In the genomic region with DNA sequence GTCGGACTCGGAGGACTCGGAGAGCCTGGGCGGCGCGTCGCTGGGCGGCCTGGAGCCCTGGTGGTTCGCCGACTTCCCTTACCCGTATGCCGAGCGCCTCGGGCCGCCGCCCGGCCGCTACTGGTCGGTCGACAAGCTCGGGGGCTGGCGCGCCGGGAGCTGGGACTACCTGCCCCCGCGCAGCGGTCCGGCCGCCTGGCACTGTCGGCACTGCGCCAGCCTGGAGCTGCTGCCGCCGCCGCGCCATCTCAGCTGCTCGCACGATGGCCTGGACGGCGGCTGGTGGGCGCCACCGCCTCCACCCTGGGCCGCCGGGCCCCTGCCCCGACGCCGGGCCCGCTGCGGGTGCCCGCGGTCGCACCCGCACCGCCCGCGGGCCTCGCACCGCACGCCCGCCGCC, we compare ENCODE assay signal across 11 cellular contexts. TPM values are rescaled to one million over a fixed set of nuclear protein-coding genes. Genes with fewer than 3 reads are reported as not detected.
DNase-seq lines count a peak whose midpoint lies in the region; ATAC-seq and TF ChIP-seq lines count a peak whose summit lies in the region.
"Had no signal": no experiment of that assay in that cellular context is flagged by ENCODE, and none has a peak within 500 bp of the region (broad histone marks: within the 10 kb centered on the region; RNA-seq: fewer than 3 reads in every experiment).

No MANE protein-coding gene starts in this region.

- H2AFZ ChIP-seq in H9 (ENCODE audit: low read length) = no peak overlapping the region

- H3K14ac ChIP-seq in H9 (ENCODE audit: insufficient read depth, low read length) = no peak overlapping the region

- H3K36me3 ChIP-seq in HUES64 (ENCODE audit: insufficient read depth, low read length) (peaks cover 15% of the 10 kb centered on the region), suprapubic skin (peaks cover 8% of the 10 kb centered on the region)

- TF ChIP-seq CTCF in activated CD8-positive, alpha-beta T cell treated with anti-CD3 and anti-CD28 coated beads for 36 hours (IDR thresholded peaks at IDR 0.05) = no peak
- TF ChIP-seq CTCF in epithelial cell of proximal tubule (conservative IDR thresholded peaks at IDR 0.05; ENCODE audit: low read depth, low read length) (no peak), suprapubic skin (IDR thresholded peaks at IDR 0.05) (no peak), H9 (conservative IDR thresholded peaks at IDR 0.05) (no peak)

- no peak overlapping the region for H4K91ac ChIP-seq in H9 (ENCODE audit: insufficient read length, low read depth, low read length)

- CTCF ChIA-PET in activated CD8-positive, alpha-beta T cell treated with anti-CD3 and anti-CD28 coated beads for 36 hours (lab: Charles Lee) = interaction anchor here (0.6 to 1.2 kb wide), 3 partner anchors 46 to 141 kb away, joined by 3 to 4 read pairs (median 3); partner anchors contain the start of gene KDELR1
- CTCF ChIA-PET in activated CD8-positive, alpha-beta T cell treated with anti-CD3 and anti-CD28 coated beads, Interleukin-2, amount 10 ng/mL, durations not matched to agents 7 days and 5 days (lab: Charles Lee) = interaction anchor here (1.0 to 1.8 kb wide), 2 partner anchors 10 to 52 kb away, joined by 3 read pairs; partner anchors contain the start of gene KDELR1

- no peak overlapping the region for H3T11ph ChIP-seq in H9 (ENCODE audit: low read length)

- ATAC-seq in activated CD8-positive, alpha-beta T cell treated with anti-CD3 and anti-CD28 coated beads for 36 hours = no peak
- ATAC-seq in activated CD8-positive, alpha-beta T cell treated with anti-CD3 and anti-CD28 coated beads, Interleukin-2, amount 10 ng/mL, durations not matched to agents 7 days and 5 days = no peak
- ATAC-seq in HG02973 (IDR thresholded peaks at IDR 0.05; ENCODE audit: unreplicated experiment) = no peak

- POLR2A ChIA-PET in activated CD8-positive, alpha-beta T cell treated with anti-CD3 and anti-CD28 coated beads for 36 hours (lab: Charles Lee) = interaction anchor here (1.0 kb wide), 1 partner anchor 15 kb away, joined by 3 read pairs; no protein-coding TSS in a partner anchor
- POLR2A ChIA-PET in activated CD8-positive, alpha-beta T cell treated with anti-CD3 and anti-CD28 coated beads, Interleukin-2, amount 10 ng/mL, durations not matched to agents 7 days and 5 days (lab: Charles Lee) = no interaction called here

- no peak overlapping the region for H3K27ac Mint-ChIP-seq in activated CD8-positive, alpha-beta T cell treated with anti-CD3 and anti-CD28 coated beads for 36 hours
- H3K27ac Mint-ChIP-seq in activated CD8-positive, alpha-beta T cell treated with anti-CD3 and anti-CD28 coated beads, Interleukin-2, amount 10 ng/mL, durations not matched to agents 7 days and 5 days = no peak overlapping the region
- H3K27ac Mint-ChIP-seq in H9 = no peak overlapping the region
- H3K27ac Mint-ChIP-seq: brain; CD4-positive, CD25-positive, alpha-beta regulatory T cell had no signal

- no peak for TF ChIP-seq EP300 in suprapubic skin (IDR thresholded peaks at IDR 0.05)

- H3K27me3 ChIP-seq in HUES64 (ENCODE audit: insufficient read depth, low read length) (peaks cover 33% of the 10 kb centered on the region), suprapubic skin (peaks cover 28% of the 10 kb centered on the region), H9 (ENCODE audit: insufficient read depth, low read length) (no peaks in the 10 kb centered on the region)

- no peak overlapping the region for H2BK20ac ChIP-seq in H9 (ENCODE audit: low read depth, low read length, poor library complexity, severe bottlenecking)

- intact Hi-C loops in activated CD8-positive, alpha-beta T cell treated with anti-CD3 and anti-CD28 coated beads for 36 hours (cut with micrococcal nuclease) = no loop called here

- H3K4me3 ChIP-seq in HUES64 (ENCODE audit: low read length) (peak overlapping the region; percentile 28; the same call in 1 of the 2 replicates), epithelial cell of proximal tubule (ENCODE audit: low read depth, low read length) (peak overlapping the region; percentile 11), suprapubic skin (peak overlapping the region; percentile 92)

- H2BK5ac ChIP-seq in H9 (ENCODE audit: insufficient read length, low read length) = no peak overlapping the region

- peaks cover 18% of the 10 kb centered on the region for H3K36me3 Mint-ChIP-seq in activated CD8-positive, alpha-beta T cell treated with anti-CD3 and anti-CD28 coated beads for 36 hours (ENCODE audit: low read depth)
- peaks cover 16% of the 10 kb centered on the region for H3K36me3 Mint-ChIP-seq in activated CD8-positive, alpha-beta T cell treated with anti-CD3 and anti-CD28 coated beads, Interleukin-2, amount 10 ng/mL, durations not matched to agents 7 days and 5 days (ENCODE audit: low read depth)
- H3K36me3 Mint-ChIP-seq in H9 (ENCODE audit: insufficient read depth in 1 of 3, low read depth in 3 of 3) = peaks cover 15 to 29% (median 17%) of the 10 kb centered on the region in 3 experiments

- H3K27ac ChIP-seq in HUES64 (ENCODE audit: low read depth, low read length) (no peak overlapping the region), suprapubic skin (no peak overlapping the region), H9 (ENCODE audit: insufficient read length, low read depth, low read length) (no peak overlapping the region)

- H3K4me2 ChIP-seq in H9 (ENCODE audit: insufficient read depth, insufficient read length, low read length) = no peak overlapping the region

- H3K4ac ChIP-seq in H9 (ENCODE audit: low read depth, low read length) = no peak overlapping the region

- no peak overlapping the region for H3K4me3 Mint-ChIP-seq in activated CD8-positive, alpha-beta T cell treated with anti-CD3 and anti-CD28 coated beads for 36 hours
- H3K4me3 Mint-ChIP-seq in activated CD8-positive, alpha-beta T cell treated with anti-CD3 and anti-CD28 coated beads, Interleukin-2, amount 10 ng/mL, durations not matched to agents 7 days and 5 days = no peak overlapping the region
- no peak overlapping the region for H3K4me3 Mint-ChIP-seq in H9
- H3K4me3 Mint-ChIP-seq: brain had no signal

- H2BK120ac ChIP-seq in H9 (ENCODE audit: low read depth, low read length, poor library complexity, severe bottlenecking) = no peak overlapping the region

- peak; percentile 6 for DNase-seq in activated CD8-positive, alpha-beta T cell treated with anti-CD3 and anti-CD28 coated beads for 36 hours
- DNase-seq in activated CD8-positive, alpha-beta T cell treated with anti-CD3 and anti-CD28 coated beads, Interleukin-2, amount 10 ng/mL, durations not matched to agents 7 days and 5 days = no peak
- DNase-seq in epithelial cell of proximal tubule (ENCODE audit: low read depth) (no peak), suprapubic skin (ENCODE audit: low spot score in 2 of 2) (no peak), NCI-H1436 (lab: John Stamatoyannopoulos, UW) (no peak), H9 (no peak)
- DNase-seq: activated CD8-positive, alpha-beta memory T cell treated with anti-CD3 and anti-CD28 coated beads, Interleukin-2, amount 50 U/mL, for 4 hours had no signal

- no peak overlapping the region for H4K8ac ChIP-seq in H9 (replicated peaks; ENCODE audit: insufficient read length, low read depth, low read length)

- H3K23ac ChIP-seq in H9 (ENCODE audit: insufficient read length, low read depth, low read length) = no peak overlapping the region

- H3K23me2 ChIP-seq in H9 (ENCODE audit: insufficient read length, low read depth, low read length, poor library complexity, severe bottlenecking) = peaks cover 8% of the 10 kb centered on the region

- 0 out of 2 replicates have a peak, but pooled peaks cover 2% of the 10 kb centered on the region for H3K79me2 ChIP-seq in H9 (ENCODE audit: insufficient read depth, low read length)

- no peak overlapping the region for H2BK15ac ChIP-seq in H9 (ENCODE audit: low read depth, low read length)

- H2AK5ac ChIP-seq in H9 (ENCODE audit: insufficient read length, low read length) = no peak overlapping the region

- no peaks in the 10 kb centered on the region for H4K20me1 ChIP-seq in H9 (ENCODE audit: control insufficient read depth, insufficient read depth, insufficient read length)

- no peak overlapping the region for H2BK12ac ChIP-seq in H9 (ENCODE audit: insufficient read length, low read depth, low read length)

- H3K9me3 ChIP-seq in HUES64 (ENCODE audit: insufficient read depth, low read depth, low read length) = no peaks in the 10 kb centered on the region
- no peaks in the 10 kb centered on the region for H3K9me3 ChIP-seq in suprapubic skin
- no peaks in the 10 kb centered on the region for H3K9me3 ChIP-seq in H9 (ENCODE audit: control insufficient read depth, low read depth, low read length)

- TF ChIP-seq POLR2A in suprapubic skin (IDR thresholded peaks at IDR 0.05) = no peak

- 57% methylated on average over 60 of the region's 60 CpGs for WGBS in HUES64
- WGBS in suprapubic skin = no CpG with 5 or more reads among the region's 60 CpGs
- no CpG with 5 or more reads among the region's 60 CpGs for WGBS in H9 (ENCODE audit: extremely low coverage, insufficient read length, low lambda C conversion rate)

- H3K4me1 Mint-ChIP-seq in activated CD8-positive, alpha-beta T cell treated with anti-CD3 and anti-CD28 coated beads for 36 hours (ENCODE audit: low read depth) = peaks cover 27% of the 10 kb centered on the region
- H3K4me1 Mint-ChIP-seq in activated CD8-positive, alpha-beta T cell treated with anti-CD3 and anti-CD28 coated beads, Interleukin-2, amount 10 ng/mL, durations not matched to agents 7 days and 5 days (ENCODE audit: low read depth) = peaks cover 40% of the 10 kb centered on the region
- H3K4me1 Mint-ChIP-seq in H9 = peaks cover 13 to 17% of the 10 kb centered on the region in 2 experiments

- H3K4me1 ChIP-seq in HUES64 (ENCODE audit: insufficient read depth, low read length) = peaks cover 8% of the 10 kb centered on the region
- H3K4me1 ChIP-seq in suprapubic skin = peaks cover 37% of the 10 kb centered on the region
- peaks cover 2% of the 10 kb centered on the region; the same call in 1 of the 2 replicates for H3K4me1 ChIP-seq in H9 (ENCODE audit: insufficient read depth, low read length)

- no peak overlapping the region for H4K5ac ChIP-seq in H9 (ENCODE audit: insufficient read length, low read depth, low read length)

- H3K9ac ChIP-seq in HUES64 (ENCODE audit: low read depth, low read length) = no peak overlapping the region
- no peak overlapping the region for H3K9ac ChIP-seq in H9 (ENCODE audit: extremely low read depth, insufficient read length, low read length)

- no peaks in the 10 kb centered on the region for H3K9me3 Mint-ChIP-seq in activated CD8-positive, alpha-beta T cell treated with anti-CD3 and anti-CD28 coated beads for 36 hours
- no peaks in the 10 kb centered on the region for H3K9me3 Mint-ChIP-seq in activated CD8-positive, alpha-beta T cell treated with anti-CD3 and anti-CD28 coated beads, Interleukin-2, amount 10 ng/mL, durations not matched to agents 7 days and 5 days (ENCODE audit: insufficient read depth)
- H3K9me3 Mint-ChIP-seq in H9 = no peaks in the 10 kb centered on the region; a peak in 1 of 5 replicates
- H3K9me3 Mint-ChIP-seq: CD4-positive, CD25-positive, alpha-beta regulatory T cell had no signal

- peaks cover 3% of the 10 kb centered on the region for H3K79me1 ChIP-seq in H9 (ENCODE audit: insufficient read depth, low read depth, low read length, poor library complexity, severe bottlenecking)

- H3K27me3 Mint-ChIP-seq in activated CD8-positive, alpha-beta T cell treated with anti-CD3 and anti-CD28 coated beads for 36 hours = peaks cover 19% of the 10 kb centered on the region
- peaks cover 26% of the 10 kb centered on the region for H3K27me3 Mint-ChIP-seq in activated CD8-positive, alpha-beta T cell treated with anti-CD3 and anti-CD28 coated beads, Interleukin-2, amount 10 ng/mL, durations not matched to agents 7 days and 5 days (ENCODE audit: low read depth)
- H3K27me3 Mint-ChIP-seq in H9 (ENCODE audit: low read depth) = no peaks in the 10 kb centered on the region

- H3K56ac ChIP-seq in H9 (ENCODE audit: insufficient read length, low read depth, low read length) = no peak overlapping the region

- no peak overlapping the region for H3K18ac ChIP-seq in H9 (ENCODE audit: insufficient read length, low read depth, low read length)

RNA-seq across cellular contexts. Expression of gene GRWD1, which starts 2.5 kb away (rescaled TPM):
- total RNA-seq in activated CD8-positive, alpha-beta T cell treated with anti-CD3 and anti-CD28 coated beads for 36 hours = 10 to 100 TPM; 49.4 to 50.1 TPM
- total RNA-seq in activated CD8-positive, alpha-beta T cell treated with anti-CD3 and anti-CD28 coated beads, Interleukin-2, amount 10 ng/mL, durations not matched to agents 7 days and 5 days = 10 to 100 TPM; 46.4 to 50.4 TPM
- 31.0 TPM for polyA plus RNA-seq in HUES64 (2013, experiment 1 of 2)
- 25.9 TPM for polyA plus RNA-seq in HUES64 (2013, experiment 2 of 2)
- total RNA-seq in epithelial cell of proximal tubule (51.2 and 58.7 TPM in 2 replicates), suprapubic skin (10 to 100 TPM; 24.5 to 53.4 (median 40.1) TPM), H9 (2021) (92.0 and 94.6 TPM in 2 replicates)

RNA-seq across cellular contexts. Expression of gene KCNJ14, which starts 12.1 kb away (rescaled TPM):
- total RNA-seq in activated CD8-positive, alpha-beta T cell treated with anti-CD3 and anti-CD28 coated beads for 36 hours = 1 to 10 TPM; 1.3 to 1.5 TPM
- total RNA-seq in activated CD8-positive, alpha-beta T cell treated with anti-CD3 and anti-CD28 coated beads, Interleukin-2, amount 10 ng/mL, durations not matched to agents 7 days and 5 days = 1 to 10 TPM; 1.4 to 1.5 TPM
- polyA plus RNA-seq in HUES64 (2013, experiment 1 of 2) = 0.45 TPM
- polyA plus RNA-seq in HUES64 (2013, experiment 2 of 2) = 0.19 TPM
- total RNA-seq in epithelial cell of proximal tubule (0.06 and 0.07 TPM in 2 replicates), suprapubic skin (1 to 10 TPM; 4.2 to 4.7 (median 4.6) TPM), H9 (2021) (1.1 and 1.2 TPM in 2 replicates)

RNA-seq across cellular contexts. Expression of gene CYTH2, which starts 25.9 kb away (rescaled TPM):
- 10 to 100 TPM; 23.8 to 24.5 TPM for total RNA-seq in activated CD8-positive, alpha-beta T cell treated with anti-CD3 and anti-CD28 coated beads for 36 hours
- 10 to 100 TPM; 48.3 to 50.3 TPM for total RNA-seq in activated CD8-positive, alpha-beta T cell treated with anti-CD3 and anti-CD28 coated beads, Interleukin-2, amount 10 ng/mL, durations not matched to agents 7 days and 5 days
- polyA plus RNA-seq in HUES64 (2013, experiment 1 of 2) = 57.6 TPM
- polyA plus RNA-seq in HUES64 (2013, experiment 2 of 2) = 48.2 TPM
- 43.6 and 81.6 TPM in 2 replicates for total RNA-seq in epithelial cell of proximal tubule
- total RNA-seq in suprapubic skin = 10 to 100 TPM; 54.9 to 86.5 (median 63.2) TPM
- 97.1 and 103 TPM in 2 replicates for total RNA-seq in H9 (2021)

RNA-seq across cellular contexts. Expression of gene GRIN2D, which starts 49.8 kb away (rescaled TPM):
- under 1 TPM; 0.13 to 0.18 TPM for total RNA-seq in activated CD8-positive, alpha-beta T cell treated with anti-CD3 and anti-CD28 coated beads for 36 hours
- under 1 TPM; 0.05 to 0.08 TPM for total RNA-seq in activated CD8-positive, alpha-beta T cell treated with anti-CD3 and anti-CD28 coated beads, Interleukin-2, amount 10 ng/mL, durations not matched to agents 7 days and 5 days
- polyA plus RNA-seq in HUES64 (2013, experiment 1 of 2) = 1.4 TPM
- 3.4 TPM for polyA plus RNA-seq in HUES64 (2013, experiment 2 of 2)
- total RNA-seq in epithelial cell of proximal tubule (0.14 and 0.98 TPM in 2 replicates), suprapubic skin (1 to 10 TPM in 2 of 4 donors, under 1 TPM in 2; 0.38 to 1.4 (median 0.94) TPM), H9 (2021) (5.9 and 6.2 TPM in 2 replicates)
- total RNA-seq: CD4-positive, CD25-positive, alpha-beta regulatory T cell had no signal
- polyA plus RNA-seq: CD4-positive, CD25-positive, alpha-beta regulatory T cell had no signal

RNA-seq across cellular contexts. Expression of gene KDELR1, which starts 51.9 kb away (rescaled TPM):
- 10 to 100 TPM; 66.3 to 66.7 TPM for total RNA-seq in activated CD8-positive, alpha-beta T cell treated with anti-CD3 and anti-CD28 coated beads for 36 hours
- 10 to 100 TPM; 70.3 to 71.3 TPM for total RNA-seq in activated CD8-positive, alpha-beta T cell treated with anti-CD3 and anti-CD28 coated beads, Interleukin-2, amount 10 ng/mL, durations not matched to agents 7 days and 5 days
- polyA plus RNA-seq in HUES64 (2013, experiment 1 of 2) = 141 TPM
- 167 TPM for polyA plus RNA-seq in HUES64 (2013, experiment 2 of 2)
- total RNA-seq in epithelial cell of proximal tubule (144 TPM in 2 replicates), suprapubic skin (10 to 100 TPM; 77.3 to 94.1 (median 87.7) TPM), H9 (2021) (195 and 198 TPM in 2 replicates)

Comparison
In these comparisons a context has a peak if more than half of its experiments do, and no peak if none do; other contexts are left out.
1. H3K4me3 ChIP-seq: peak in every context shown above with its lines; median percentile 92 in suprapubic skin; 28 in HUES64; 11 in epithelial cell of proximal tubule.